In the genomic region with DNA sequence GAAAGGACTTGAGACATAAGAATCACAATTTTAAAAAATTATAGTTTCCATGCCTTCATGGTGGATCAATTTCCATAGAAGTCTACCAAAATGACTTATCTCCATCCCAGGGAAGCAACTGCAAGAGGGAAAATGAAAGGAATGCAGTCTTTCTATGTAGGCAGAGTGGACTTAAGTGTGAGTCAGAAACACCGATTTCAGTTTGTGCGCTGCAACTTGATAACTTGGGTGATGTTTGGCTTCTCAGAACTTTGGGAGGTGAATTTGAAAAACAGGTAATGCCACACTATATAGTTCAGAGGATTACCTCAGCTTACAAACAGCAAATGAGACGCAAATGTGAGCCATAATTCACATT, we compare ENCODE assay signal across 8 cellular contexts. TPM values are rescaled to one million over a fixed set of nuclear protein-coding genes. Genes with fewer than 3 reads are reported as not detected.
DNase-seq lines count a peak whose midpoint lies in the region; TF ChIP-seq lines count a peak whose summit lies in the region.

No MANE protein-coding gene starts in this region.

- in situ Hi-C loops in astrocyte of the cerebellum (cut with HindIII; ENCODE audit: low sequenced_read_pairs), result no loop called here
- in situ Hi-C loops in G401 (cut with HindIII; ENCODE audit: low sequenced_read_pairs), result no loop called here

- H3K4me3 Mint-ChIP-seq in activated naive CD4-positive, alpha-beta T cell treated with anti-CD3 and anti-CD28 coated beads for 36 hours, result peak overlapping the region; percentile 97

- TF ChIP-seq CTCF in astrocyte of the cerebellum (IDR thresholded peaks at IDR 0.05; ENCODE audit: low read depth, low read length, missing control alignments) (no peak), liver (IDR thresholded peaks at IDR 0.05; ENCODE audit: low read depth, low read length, missing input control) (no peak)

- CTCF ChIA-PET in activated naive CD4-positive, alpha-beta T cell treated with anti-CD3 and anti-CD28 coated beads for 36 hours (lab: Charles Lee), result interaction anchor here (1.6 kb wide), 1 partner anchor 88 kb away, joined by 5 read pairs; a partner anchor contains a TSS

- peaks cover 5% of the 10 kb centered on the region for H3K36me3 Mint-ChIP-seq in activated naive CD4-positive, alpha-beta T cell treated with anti-CD3 and anti-CD28 coated beads for 36 hours (ENCODE audit: low read depth)

- peak overlapping the region; percentile 68 for H3K9ac ChIP-seq in liver (ENCODE audit: low read depth in 1 of 2, low read length in 2 of 2)

- no peaks in the 10 kb centered on the region for H3K27me3 ChIP-seq in liver (ENCODE audit: control insufficient read depth in 4 of 4, insufficient read depth in 4 of 4, low read length in 3 of 4)

- H3K27me3 Mint-ChIP-seq in activated naive CD4-positive, alpha-beta T cell treated with anti-CD3 and anti-CD28 coated beads for 36 hours (ENCODE audit: low read depth), result peaks cover 7% of the 10 kb centered on the region

- no peaks in the 10 kb centered on the region for H3K9me3 ChIP-seq in liver (ENCODE audit: control insufficient read depth in 4 of 4, low read length in 3 of 4)

- intact Hi-C loops in activated naive CD4-positive, alpha-beta T cell treated with anti-CD3 and anti-CD28 coated beads for 36 hours (cut with micrococcal nuclease), result loop anchor here (1.0 to 5.0 kb wide), 4 partner anchors 38 to 1549 kb away; a partner anchor contains a TSS

- H3K27ac ChIP-seq in liver (ENCODE audit: low read depth in 1 of 2, low read length in 2 of 2) (peak overlapping the region; percentile 84 to 93), urinary bladder (ENCODE audit: low read depth) (peak overlapping the region; percentile 84)

- TF ChIP-seq RAD21 in liver (IDR thresholded peaks at IDR 0.05), result no peak

- H3K27ac Mint-ChIP-seq in activated naive CD4-positive, alpha-beta T cell treated with anti-CD3 and anti-CD28 coated beads for 36 hours, result peak overlapping the region; percentile 97

- H3K36me3 ChIP-seq in liver (ENCODE audit: control insufficient read depth in 4 of 4, insufficient read depth in 3 of 4, low read depth in 1 of 4, low read length in 3 of 4) (no peaks in the 10 kb centered on the region), urinary bladder (ENCODE audit: insufficient read depth) (no peaks in the 10 kb centered on the region)

- H3K4me1 ChIP-seq in liver (ENCODE audit: control insufficient read depth in 4 of 4, insufficient read depth in 4 of 4, low read length in 3 of 4), result peaks cover 2 to 24% (median 11%) of the 10 kb centered on the region in 4 donors
- no peaks in the 10 kb centered on the region for H3K4me1 ChIP-seq in urinary bladder (ENCODE audit: insufficient read depth)

- peaks cover 37% of the 10 kb centered on the region for H3K4me1 Mint-ChIP-seq in activated naive CD4-positive, alpha-beta T cell treated with anti-CD3 and anti-CD28 coated beads for 36 hours (ENCODE audit: low read depth)

- H3K9me3 Mint-ChIP-seq in activated naive CD4-positive, alpha-beta T cell treated with anti-CD3 and anti-CD28 coated beads for 36 hours, result no peaks in the 10 kb centered on the region

- 74% methylated on average over 3 of the region's 3 CpGs for WGBS in liver
- WGBS in urinary bladder, result 65% methylated on average over 3 of the region's 3 CpGs

- peak overlapping the region; percentile 70 for H3K4me3 ChIP-seq in astrocyte of the cerebellum (ENCODE audit: low read depth, low read length)
- peak overlapping the region; percentile 76 to 100 (median 78) for H3K4me3 ChIP-seq in liver (ENCODE audit: low read depth in 1 of 3, low read length in 3 of 3)
- H3K4me3 ChIP-seq in urinary bladder (ENCODE audit: low read depth, low read length), result peak overlapping the region; percentile 99

- no peak for DNase-seq in activated naive CD4-positive, alpha-beta T cell treated with anti-CD3 and anti-CD28 coated beads for 36 hours
- no peak for DNase-seq in activated naive CD4-positive, alpha-beta T cell (lab: John Stamatoyannopoulos, UW)
- DNase-seq in astrocyte of the cerebellum (ENCODE audit: low read depth), result no peak
- DNase-seq in Kasumi-1 (lab: John Stamatoyannopoulos, UW), result no peak
- DNase-seq in G401 (ENCODE audit: low spot score), result no peak
- no peak for DNase-seq in activated CD4-positive, CD25-positive, alpha-beta regulatory T cell (lab: John Stamatoyannopoulos, UW)

TF ChIP-seq in liver, 16 proteins besides CTCF, POLR2A, EP300 and RAD21:
- TF ChIP-seq, protein P1, sequence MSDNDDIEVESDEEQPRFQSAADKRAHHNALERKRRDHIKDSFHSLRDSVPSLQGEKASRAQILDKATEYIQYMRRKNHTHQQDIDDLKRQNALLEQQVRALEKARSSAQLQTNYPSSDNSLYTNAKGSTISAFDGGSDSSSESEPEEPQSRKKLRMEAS (IDR thresholded peaks at IDR 0.05), result no peak
- TF ChIP-seq, protein P2, sequence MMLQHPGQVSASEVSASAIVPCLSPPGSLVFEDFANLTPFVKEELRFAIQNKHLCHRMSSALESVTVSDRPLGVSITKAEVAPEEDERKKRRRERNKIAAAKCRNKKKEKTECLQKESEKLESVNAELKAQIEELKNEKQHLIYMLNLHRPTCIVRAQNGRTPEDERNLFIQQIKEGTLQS (IDR thresholded peaks at IDR 0.05), result no peak
- TF ChIP-seq TAF1 (conservative IDR thresholded peaks at IDR 0.05) (no peak), RXRA (IDR thresholded peaks at IDR 0.05) (no peak), HNF4G (IDR thresholded peaks at IDR 0.05) (no peak), FOXA1 (IDR thresholded peaks at IDR 0.05) (no peak), GABPA (IDR thresholded peaks at IDR 0.05 in 1 of 2, conservative IDR thresholded peaks at IDR 0.05 in 1 of 2) (no peak), EGR1 (IDR thresholded peaks at IDR 0.05; ENCODE audit: low read depth in 2 of 2) (no peak)
- TF ChIP-seq, protein P3, sequence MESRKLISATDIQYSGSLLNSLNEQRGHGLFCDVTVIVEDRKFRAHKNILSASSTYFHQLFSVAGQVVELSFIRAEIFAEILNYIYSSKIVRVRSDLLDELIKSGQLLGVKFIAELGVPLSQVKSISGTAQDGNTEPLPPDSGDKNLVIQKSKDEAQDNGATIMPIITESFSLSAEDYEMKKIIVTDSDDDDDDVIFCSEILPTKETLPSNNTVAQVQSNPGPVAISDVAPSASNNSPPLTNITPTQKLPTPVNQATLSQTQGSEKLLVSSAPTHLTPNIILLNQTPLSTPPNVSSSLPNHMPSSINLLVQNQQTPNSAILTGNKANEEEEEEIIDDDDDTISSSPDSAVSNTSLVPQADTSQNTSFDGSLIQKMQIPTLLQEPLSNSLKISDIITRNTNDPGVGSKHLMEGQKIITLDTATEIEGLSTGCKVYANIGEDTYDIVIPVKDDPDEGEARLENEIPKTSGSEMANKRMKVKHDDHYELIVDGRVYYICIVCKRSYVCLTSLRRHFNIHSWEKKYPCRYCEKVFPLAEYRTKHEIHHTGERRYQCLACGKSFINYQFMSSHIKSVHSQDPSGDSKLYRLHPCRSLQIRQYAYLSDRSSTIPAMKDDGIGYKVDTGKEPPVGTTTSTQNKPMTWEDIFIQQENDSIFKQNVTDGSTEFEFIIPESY (IDR thresholded peaks at IDR 0.05), result no peak
- TF ChIP-seq, protein P4, sequence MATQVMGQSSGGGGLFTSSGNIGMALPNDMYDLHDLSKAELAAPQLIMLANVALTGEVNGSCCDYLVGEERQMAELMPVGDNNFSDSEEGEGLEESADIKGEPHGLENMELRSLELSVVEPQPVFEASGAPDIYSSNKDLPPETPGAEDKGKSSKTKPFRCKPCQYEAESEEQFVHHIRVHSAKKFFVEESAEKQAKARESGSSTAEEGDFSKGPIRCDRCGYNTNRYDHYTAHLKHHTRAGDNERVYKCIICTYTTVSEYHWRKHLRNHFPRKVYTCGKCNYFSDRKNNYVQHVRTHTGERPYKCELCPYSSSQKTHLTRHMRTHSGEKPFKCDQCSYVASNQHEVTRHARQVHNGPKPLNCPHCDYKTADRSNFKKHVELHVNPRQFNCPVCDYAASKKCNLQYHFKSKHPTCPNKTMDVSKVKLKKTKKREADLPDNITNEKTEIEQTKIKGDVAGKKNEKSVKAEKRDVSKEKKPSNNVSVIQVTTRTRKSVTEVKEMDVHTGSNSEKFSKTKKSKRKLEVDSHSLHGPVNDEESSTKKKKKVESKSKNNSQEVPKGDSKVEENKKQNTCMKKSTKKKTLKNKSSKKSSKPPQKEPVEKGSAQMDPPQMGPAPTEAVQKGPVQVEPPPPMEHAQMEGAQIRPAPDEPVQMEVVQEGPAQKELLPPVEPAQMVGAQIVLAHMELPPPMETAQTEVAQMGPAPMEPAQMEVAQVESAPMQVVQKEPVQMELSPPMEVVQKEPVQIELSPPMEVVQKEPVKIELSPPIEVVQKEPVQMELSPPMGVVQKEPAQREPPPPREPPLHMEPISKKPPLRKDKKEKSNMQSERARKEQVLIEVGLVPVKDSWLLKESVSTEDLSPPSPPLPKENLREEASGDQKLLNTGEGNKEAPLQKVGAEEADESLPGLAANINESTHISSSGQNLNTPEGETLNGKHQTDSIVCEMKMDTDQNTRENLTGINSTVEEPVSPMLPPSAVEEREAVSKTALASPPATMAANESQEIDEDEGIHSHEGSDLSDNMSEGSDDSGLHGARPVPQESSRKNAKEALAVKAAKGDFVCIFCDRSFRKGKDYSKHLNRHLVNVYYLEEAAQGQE (IDR thresholded peaks at IDR 0.05), result no peak

RNA-seq across cellular contexts. Expression of a gene that starts 0.7 kb away (rescaled TPM):
- 10 to 100 TPM; 31.9 to 33.8 TPM for total RNA-seq in activated naive CD4-positive, alpha-beta T cell treated with anti-CD3 and anti-CD28 coated beads for 36 hours
- total RNA-seq in liver (10 to 100 TPM; 19.1 to 28.9 TPM), urinary bladder (166 TPM)
- polyA plus RNA-seq in liver (10 to 100 TPM in 1 of 2 donors, 1 to 10 TPM in 1; 6.8 to 11.6 TPM), urinary bladder (12.9 TPM)
- total RNA-seq in G401 (2014; rRNA removed; shearing (Covaris generic)), result 23.8 and 30.0 TPM in 2 replicates
